1 cellular context compared by ENCODE assay signal in genomic region chr18:46794607-46795006, GRCh38.
TF ChIP-seq lines count a peak whose summit lies in the region.

No MANE protein-coding gene starts in this region.

TF ChIP-seq in GM23338, 12 proteins besides CTCF, POLR2A, EP300 and RAD21 (continued from another document):
- no peak for TF ChIP-seq ZNF462 (CRISPR knock-in tag; IDR thresholded peaks at IDR 0.05)
- TF ChIP-seq, protein P1, sequence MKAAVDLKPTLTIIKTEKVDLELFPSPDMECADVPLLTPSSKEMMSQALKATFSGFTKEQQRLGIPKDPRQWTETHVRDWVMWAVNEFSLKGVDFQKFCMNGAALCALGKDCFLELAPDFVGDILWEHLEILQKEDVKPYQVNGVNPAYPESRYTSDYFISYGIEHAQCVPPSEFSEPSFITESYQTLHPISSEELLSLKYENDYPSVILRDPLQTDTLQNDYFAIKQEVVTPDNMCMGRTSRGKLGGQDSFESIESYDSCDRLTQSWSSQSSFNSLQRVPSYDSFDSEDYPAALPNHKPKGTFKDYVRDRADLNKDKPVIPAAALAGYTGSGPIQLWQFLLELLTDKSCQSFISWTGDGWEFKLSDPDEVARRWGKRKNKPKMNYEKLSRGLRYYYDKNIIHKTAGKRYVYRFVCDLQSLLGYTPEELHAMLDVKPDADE (IDR thresholded peaks at IDR 0.05): no peak
- TF ChIP-seq ZNF114 (CRISPR knock-in tag; IDR thresholded peaks at IDR 0.05): no peak
- no peak for TF ChIP-seq EZH2 (IDR thresholded peaks at IDR 0.05; ENCODE audit: low read depth, unreplicated experiment)
- no peak for TF ChIP-seq CREB1 (CRISPR knock-in tag; IDR thresholded peaks at IDR 0.05; ENCODE audit: low read depth)
- no peak for TF ChIP-seq EZH2phosphoT487 (IDR thresholded peaks at IDR 0.05; ENCODE audit: unreplicated experiment)
- no peak for TF ChIP-seq POLR2AphosphoS5 (IDR thresholded peaks at IDR 0.05; ENCODE audit: low read depth)
- TF ChIP-seq NANOG (IDR thresholded peaks at IDR 0.05; ENCODE audit: borderline replicate concordance): no peak
- no peak for TF ChIP-seq ZNF331 (CRISPR knock-in tag; IDR thresholded peaks at IDR 0.05; ENCODE audit: low read depth)
TF ChIP-seq in GM23338: peak in this region for 0.
